ENCODE assay signal across 8 cellular contexts in the genomic region with DNA sequence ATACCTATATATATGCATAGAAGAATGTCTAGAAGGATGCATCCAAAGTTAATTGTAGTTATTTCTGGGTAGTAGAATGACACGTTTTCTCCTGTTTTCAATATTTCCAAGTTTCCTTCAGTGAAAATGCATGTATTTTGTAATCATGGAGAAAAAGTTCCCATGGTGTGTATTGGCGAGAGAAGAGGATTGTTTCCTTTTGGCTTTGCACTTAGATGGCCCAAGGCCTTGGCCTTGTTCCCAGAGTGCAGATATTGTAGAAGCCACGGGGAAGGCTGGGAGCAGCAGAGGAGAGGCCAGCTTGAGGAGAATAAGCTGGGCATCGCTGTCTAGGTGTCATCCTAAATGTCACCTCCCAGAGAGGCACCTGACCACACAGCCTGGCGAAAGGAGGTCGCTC.
A peak's percentile ranks its signal among the peaks of the same experiment; 100 is the strongest.
DNase-seq lines count a peak whose midpoint lies in the region; ATAC-seq lines count a peak whose summit lies in the region.

No MANE protein-coding gene starts in this region.

- peak overlapping the region; percentile 88 for H3K27ac ChIP-seq in epithelial cell of prostate
- peak overlapping the region; percentile 8 for H3K27ac ChIP-seq in muscle layer of duodenum (ENCODE audit: low read length)

- no peak overlapping the region for H3K4me3 ChIP-seq in muscle layer of duodenum (ENCODE audit: low read depth in 1 of 2, low read length in 2 of 2)

- peaks cover 0 to 5% of the 10 kb centered on the region in 2 donors for H3K36me3 ChIP-seq in muscle layer of duodenum (ENCODE audit: control insufficient read depth in 1 of 2, insufficient read depth in 2 of 2, low read length in 2 of 2)

- H3K27me3 ChIP-seq in muscle layer of duodenum (ENCODE audit: low read depth, low read length): no peaks in the 10 kb centered on the region

- H3K9me3 ChIP-seq in muscle layer of duodenum (ENCODE audit: control insufficient read depth in 1 of 2, low read length in 2 of 2): no peaks in the 10 kb centered on the region

- H3K4me1 ChIP-seq in muscle layer of duodenum (ENCODE audit: control insufficient read depth in 1 of 2, insufficient read depth in 2 of 2, low read length in 2 of 2): peaks cover 16 to 38% of the 10 kb centered on the region in 2 donors

- ATAC-seq in GM21737 (IDR thresholded peaks at IDR 0.05; ENCODE audit: unreplicated experiment) (no peak), GM19351 (IDR thresholded peaks at IDR 0.05; ENCODE audit: unreplicated experiment) (no peak), GM18498 (IDR thresholded peaks at IDR 0.05; ENCODE audit: unreplicated experiment) (no peak)

- DNase-seq in AG08396 (ENCODE audit: low spot score) (peak; percentile 56), NCI-H2029 (lab: John Stamatoyannopoulos, UW) (peak; percentile 45), epithelial cell of prostate (ENCODE audit: low read depth, low spot score) (no peak), GF-D8 (lab: John Stamatoyannopoulos, UW) (no peak)

Comparison
In these comparisons a context has a peak if more than half of its experiments do, and no peak if none do; other contexts are left out.
1. DNase-seq: peak in AG08396 (single experiment) and NCI-H2029 (single experiment); none in epithelial cell of prostate (single experiment) and GF-D8 (single experiment).